Comparison of ENCODE assay signal across 8 cellular contexts in the genomic region with DNA sequence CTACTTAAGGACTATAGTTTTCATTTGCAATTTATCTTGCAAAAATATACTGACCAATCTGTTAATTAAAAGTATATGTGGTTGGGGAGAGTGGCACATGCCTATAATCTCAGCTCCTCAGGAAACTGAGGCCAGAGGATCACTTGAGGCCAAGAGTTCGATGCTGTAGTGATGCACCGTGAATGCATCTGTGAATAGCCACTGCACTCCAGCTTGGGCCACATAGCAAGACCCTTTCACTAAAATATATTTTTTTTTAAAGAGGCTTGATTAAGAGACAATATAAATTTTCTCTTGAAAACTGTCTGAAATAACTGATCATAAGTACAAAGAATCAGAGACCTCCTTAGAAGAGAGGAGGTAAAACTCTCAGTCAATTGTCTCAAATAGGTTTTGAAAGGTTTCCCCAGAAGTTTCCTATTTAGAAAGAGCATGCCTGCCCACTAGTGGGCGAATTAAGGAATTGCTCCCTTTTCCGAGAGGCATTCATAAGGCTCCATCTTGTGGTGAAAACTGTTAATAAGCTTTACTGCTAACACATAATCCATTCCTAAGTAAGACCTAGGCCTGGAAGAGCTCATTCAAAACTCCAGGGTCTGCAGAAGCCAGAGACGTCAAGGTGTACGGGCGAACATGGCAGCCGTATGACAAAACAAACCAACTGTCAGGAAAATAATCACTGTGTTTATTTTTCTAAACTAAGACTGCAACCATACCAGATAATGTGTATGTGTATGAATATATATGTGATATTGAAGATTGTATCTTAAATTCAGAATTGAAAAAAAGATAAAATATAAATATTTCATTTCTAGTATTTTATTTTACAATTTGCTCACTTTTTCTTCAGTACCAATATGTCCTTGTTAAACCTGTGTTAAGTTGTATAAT. TPM values are rescaled to one million over a fixed set of nuclear protein-coding genes. Genes with fewer than 3 reads are reported as not detected.
A peak's percentile ranks its signal among the peaks of the same experiment; 100 is the strongest.
DNase-seq lines count a peak whose midpoint lies in the region; ATAC-seq and TF ChIP-seq lines count a peak whose summit lies in the region.

No MANE protein-coding gene starts in this region.

- H3K4me1 ChIP-seq in colonic mucosa, result no peaks in the 10 kb centered on the region

- TF ChIP-seq POLR2A in lower leg skin (IDR thresholded peaks at IDR 0.05), result no peak

- no peak overlapping the region for H3K9ac ChIP-seq in colonic mucosa (ENCODE audit: low read depth in 2 of 2, low read length in 2 of 2)

- peak; percentile 43 for DNase-seq in CMK (ENCODE audit: low read depth)
- peak; percentile 55 for DNase-seq in NCI-H446 treated with DMSO at 0.1 percent for 48 hours (lab: John Stamatoyannopoulos, UW)
- peak; percentile 52 for DNase-seq in activated CD4-positive, CD25-positive, alpha-beta regulatory T cell treated with anti-CD3 and anti-CD28 coated beads, Interleukin-2, amount 50 U/mL, for 16 hours (ENCODE audit: low read depth, low spot score)
- DNase-seq in colonic mucosa, result peak; percentile 69
- peak in 1 of 2 donors; percentile 55 for DNase-seq in lower leg skin (ENCODE audit: low spot score in 2 of 2)
- peak; percentile 40 for DNase-seq in stimulated activated CD8-positive, alpha-beta memory T cell treated with anti-CD3 and anti-CD28 coated beads, Interleukin-15, amount 100 ng/mL, for 1 hour (ENCODE audit: low read depth)

- no peak overlapping the region for H3K4me3 ChIP-seq in colonic mucosa
- H3K4me3 ChIP-seq in lower leg skin (ENCODE audit: low read depth, poor library complexity, severe bottlenecking), result no peak overlapping the region

- H3K27ac ChIP-seq in colonic mucosa, result no peak overlapping the region

- H3K36me3 ChIP-seq in colonic mucosa, result no peaks in the 10 kb centered on the region

- intact Hi-C loops in colonic mucosa (cut with DNase I), result loop anchor here (1.0 to 10.0 kb wide), 2 partner anchors 207 to 360 kb away; partner anchors contain the start of gene EPHB6
- intact Hi-C loops in lower leg skin (cut with DNase I; ENCODE audit: low total_unique reads), result loop anchor here (5.0 kb wide), 1 partner anchor 208 kb away; no protein-coding TSS in a partner anchor

- TF ChIP-seq CTCF in colonic mucosa (IDR thresholded peaks at IDR 0.05), result peak; percentile 98
- peak in 2 of 3 donors; percentile 65 to 97 for TF ChIP-seq CTCF in lower leg skin (IDR thresholded peaks at IDR 0.05)

- no peaks in the 10 kb centered on the region for H3K9me3 ChIP-seq in colonic mucosa

- WGBS in lower leg skin, 2 donors, result 18 to 19% methylated on average over 8 of the region's 8 CpGs

- ATAC-seq in GM19395 (IDR thresholded peaks at IDR 0.05; ENCODE audit: unreplicated experiment) (peak; percentile 97), HG03442 (IDR thresholded peaks at IDR 0.05; ENCODE audit: unreplicated experiment) (peak; percentile 83)

- no peaks in the 10 kb centered on the region for H3K27me3 ChIP-seq in colonic mucosa

RNA-seq across cellular contexts. Expression of gene TAS2R40, which starts 6.8 kb away (rescaled TPM):
- total RNA-seq in colonic mucosa (not detected), lower leg skin (not detected)

RNA-seq across cellular contexts. Expression of gene TAS2R39, which starts 31.8 kb away (rescaled TPM):
- not detected for total RNA-seq in colonic mucosa
- total RNA-seq in lower leg skin, result not detected

RNA-seq across cellular contexts. Expression of gene GSTK1, which starts 48.2 kb away (rescaled TPM):
- total RNA-seq in colonic mucosa, result 100 to 1,000 TPM; 210 to 272 TPM
- total RNA-seq in lower leg skin, result 100 to 1,000 TPM in 3 of 4 donors, 10 to 100 TPM in 1; 97.0 to 180 (median 139) TPM
